8 cellular contexts compared by ENCODE assay signal in genomic region chr17:7912927-7913524, GRCh38. TPM values are rescaled to one million over a fixed set of nuclear protein-coding genes. Genes with fewer than 3 reads are reported as not detected.
DNase-seq lines count a peak whose midpoint lies in the region.

No MANE protein-coding gene starts in this region.

- H3K4me3 ChIP-seq in mesenchymal stem cell (ENCODE audit: insufficient read depth in 1 of 2, low read depth in 1 of 2, low read length in 2 of 2): no peak overlapping the region

- no peak overlapping the region for H3K14ac ChIP-seq in mesenchymal stem cell (ENCODE audit: low read length in 2 of 2)

- H3K27ac ChIP-seq in mesenchymal stem cell (ENCODE audit: low read length, poor library complexity, severe bottlenecking): no peak overlapping the region

- H2BK5ac ChIP-seq in mesenchymal stem cell (ENCODE audit: low read depth, low read length, poor library complexity, severe bottlenecking): no peak overlapping the region

- H3K18ac ChIP-seq in mesenchymal stem cell (ENCODE audit: low read depth in 1 of 2, low read length in 2 of 2): no peak overlapping the region

- no peaks in the 10 kb centered on the region for H3K9me3 ChIP-seq in mesenchymal stem cell (ENCODE audit: control insufficient read depth, low read length)

- no peak overlapping the region for H2BK12ac ChIP-seq in mesenchymal stem cell (ENCODE audit: low read length in 2 of 2)

- H2AK5ac ChIP-seq in mesenchymal stem cell (ENCODE audit: low read length, severe bottlenecking): no peak overlapping the region

- H4K8ac ChIP-seq in mesenchymal stem cell (ENCODE audit: low read length): no peak overlapping the region

- no peak overlapping the region for H3K23ac ChIP-seq in mesenchymal stem cell (ENCODE audit: low read length in 2 of 2)

- no peak overlapping the region for H2BK120ac ChIP-seq in mesenchymal stem cell (ENCODE audit: low read depth, low read length)

- H3K36me3 ChIP-seq in mesenchymal stem cell (ENCODE audit: control insufficient read depth in 1 of 2, insufficient read depth in 2 of 2, low read depth in 1 of 2, low read length in 2 of 2): peaks cover 43 to 46% of the 10 kb centered on the region in 2 experiments

- no peak overlapping the region for H3K4ac ChIP-seq in mesenchymal stem cell (ENCODE audit: low read depth in 1 of 2, low read length in 2 of 2)

- H2BK15ac ChIP-seq in mesenchymal stem cell (ENCODE audit: low read depth, poor library complexity, severe bottlenecking): no peak overlapping the region

- peak; percentile 47 for DNase-seq in stimulated activated CD4-positive, alpha-beta T cell treated with anti-CD3 and anti-CD28 coated beads, Interleukin-15, amount 100 ng/mL, for 24 hours
- no peak for DNase-seq in stimulated activated CD4-positive, alpha-beta T cell treated with anti-CD3 and anti-CD28 coated beads, Interleukin-4, amount 100 ng/mL, for 1 hour
- DNase-seq in NAMALWA (ENCODE audit: low spot score) (peak; percentile 85), T-helper 1 cell (peak in 4 of 5 donors; percentile 20 to 82 (median 48)), dermis microvascular lymphatic vessel endothelial cell (ENCODE audit: low read depth in 2 of 2) (peak; percentile 66 to 79), mesenchymal stem cell (peak; percentile 81), OCI-M2 (lab: John Stamatoyannopoulos, UW; ENCODE audit: unreplicated experiment) (no peak), UCSD-AML1 (lab: John Stamatoyannopoulos, UW; ENCODE audit: unreplicated experiment) (no peak)

- no peaks in the 10 kb centered on the region for H3K27me3 ChIP-seq in mesenchymal stem cell (ENCODE audit: control insufficient read depth in 1 of 2, insufficient read depth in 1 of 2, low read length in 2 of 2)

- peaks cover 15% of the 10 kb centered on the region for H3K4me1 ChIP-seq in mesenchymal stem cell (ENCODE audit: control insufficient read depth, insufficient read depth, low read depth, low read length)

- H3K79me1 ChIP-seq in mesenchymal stem cell (replicated peaks; ENCODE audit: low read length, poor library complexity, severe bottlenecking): peaks cover 3% of the 10 kb centered on the region

- H3K4me2 ChIP-seq in mesenchymal stem cell (ENCODE audit: low read length, poor library complexity, severe bottlenecking): no peak overlapping the region

- peak overlapping the region; percentile 51 for H3K9ac ChIP-seq in mesenchymal stem cell (ENCODE audit: low read length)

- H4K91ac ChIP-seq in mesenchymal stem cell (ENCODE audit: low read length): no peak overlapping the region

- WGBS in mesenchymal stem cell: 51% methylated on average over 2 of the region's 3 CpGs

- no peak overlapping the region for H2AFZ ChIP-seq in mesenchymal stem cell (ENCODE audit: low read depth, low read length)

RNA-seq across cellular contexts. Expression of gene RNF227, which starts 3.1 kb away (rescaled TPM):
- 0.51 and 0.76 TPM in 2 replicates for total RNA-seq in dermis microvascular lymphatic vessel endothelial cell
- 0.39 TPM for polyA plus RNA-seq in mesenchymal stem cell (2013, experiment 1 of 2)
- polyA plus RNA-seq in mesenchymal stem cell (2013, experiment 2 of 2): 0.38 TPM

RNA-seq across cellular contexts. Expression of gene KCNAB3, which starts 16.6 kb away (rescaled TPM):
- total RNA-seq in dermis microvascular lymphatic vessel endothelial cell: 0.13 and 0.26 TPM in 2 replicates
- 1.5 TPM for polyA plus RNA-seq in mesenchymal stem cell (2013, experiment 1 of 2)
- 0.95 TPM for polyA plus RNA-seq in mesenchymal stem cell (2013, experiment 2 of 2)

RNA-seq across cellular contexts. Expression of gene TRAPPC1, which starts 18.7 kb away (rescaled TPM):
- 52.9 and 80.7 TPM in 2 replicates for total RNA-seq in dermis microvascular lymphatic vessel endothelial cell
- polyA plus RNA-seq in mesenchymal stem cell (2013, experiment 1 of 2): 267 TPM
- 276 TPM for polyA plus RNA-seq in mesenchymal stem cell (2013, experiment 2 of 2)

RNA-seq across cellular contexts. Expression of gene CNTROB, which starts 19.0 kb away (rescaled TPM):
- total RNA-seq in dermis microvascular lymphatic vessel endothelial cell: 10.6 and 13.2 TPM in 2 replicates
- polyA plus RNA-seq in mesenchymal stem cell (2013, experiment 1 of 2): 24.6 TPM
- polyA plus RNA-seq in mesenchymal stem cell (2013, experiment 2 of 2): 23.1 TPM

RNA-seq across cellular contexts. Expression of gene CHD3, which starts 24.4 kb away (rescaled TPM):
- 57.8 and 60.2 TPM in 2 replicates for total RNA-seq in dermis microvascular lymphatic vessel endothelial cell
- polyA plus RNA-seq in mesenchymal stem cell (2013, experiment 1 of 2): 56.3 TPM
- 50.2 TPM for polyA plus RNA-seq in mesenchymal stem cell (2013, experiment 2 of 2)

Comparison
In these comparisons a context has a peak if more than half of its experiments do, and no peak if none do; other contexts are left out.
1. DNase-seq: peak in stimulated activated CD4-positive, alpha-beta T cell treated with anti-CD3 and anti-CD28 coated beads, Interleukin-15, amount 100 ng/mL, for 24 hours (single experiment), NAMALWA (single experiment), T-helper 1 cell (4 of 5), dermis microvascular lymphatic vessel endothelial cell (2 of 2) and mesenchymal stem cell (single experiment); none in stimulated activated CD4-positive, alpha-beta T cell treated with anti-CD3 and anti-CD28 coated beads, Interleukin-4, amount 100 ng/mL, for 1 hour (single experiment), OCI-M2 (single experiment) and UCSD-AML1 (single experiment).